In genomic region chr7:101441890-101442289, GRCh38 we compare ENCODE assay signal across 18 cellular contexts.
DNase-seq lines count a peak whose midpoint lies in the region; ATAC-seq, FAIRE-seq and TF ChIP-seq lines count a peak whose summit lies in the region.
"Had no signal": no experiment of that assay in that cellular context is flagged by ENCODE, and none has a peak within 500 bp of the region (broad histone marks: within the 10 kb centered on the region; RNA-seq: fewer than 3 reads in every experiment).

No MANE protein-coding gene starts in this region.

- no peak overlapping the region for H2AFZ ChIP-seq in HepG2 (ENCODE audit: low read length)
- H2AFZ ChIP-seq in PC-9 = no peak overlapping the region

- no peak for TF ChIP-seq CTCF in right lobe of liver (IDR thresholded peaks at IDR 0.05)
- TF ChIP-seq CTCF in HepG2 (CRISPR knock-in tag; IDR thresholded peaks at IDR 0.05) = no peak
- no peak for TF ChIP-seq CTCF in PC-9 (conservative IDR thresholded peaks at IDR 0.05)
- TF ChIP-seq CTCF in nephron progenitor cell (IDR thresholded peaks at IDR 0.05) = no peak

- TF ChIP-seq RAD21 in HepG2 (CRISPR knock-in tag; IDR thresholded peaks at IDR 0.05) = no peak

- peaks cover 10% of the 10 kb centered on the region for H3K36me3 Mint-ChIP-seq in nephron progenitor cell (ENCODE audit: low read depth)
- no peaks in the 10 kb centered on the region for H3K36me3 Mint-ChIP-seq in activated CD8-positive, alpha-beta memory T cell treated with anti-CD3 and anti-CD28 coated beads, Interleukin-2, amount 10 ng/mL, durations not matched to agents 7 days and 5 days

- H3K9me3 ChIP-seq in right lobe of liver = no peaks in the 10 kb centered on the region
- no peaks in the 10 kb centered on the region for H3K9me3 ChIP-seq in HepG2 (ENCODE audit: low read length)
- H3K9me3 ChIP-seq in PC-9 (ENCODE audit: insufficient read depth, low read depth) = no peaks in the 10 kb centered on the region
- no peaks in the 10 kb centered on the region for H3K9me3 ChIP-seq in iPS-15b (ENCODE audit: control insufficient read depth, insufficient read depth, low read length)
- H3K9me3 ChIP-seq: SJSA1 had no signal

- no peaks in the 10 kb centered on the region; the same call in 1 of the 2 replicates for H3F3A ChIP-seq in PC-9 (ENCODE audit: insufficient read depth, low read depth)

- H3K27me3 ChIP-seq in right lobe of liver (no peaks in the 10 kb centered on the region), HepG2 (ENCODE audit: control insufficient read depth in 1 of 2, insufficient read depth in 2 of 2, low read length in 2 of 2) (no peaks in the 10 kb centered on the region), PC-9 (ENCODE audit: insufficient read depth, low read depth) (no peaks in the 10 kb centered on the region), iPS-15b (ENCODE audit: control insufficient read depth, insufficient read depth, low read length) (no peaks in the 10 kb centered on the region)

- peak in 1 of 3 donors; percentile 77 for DNase-seq in right lobe of liver
- no peak for DNase-seq in HepG2 (ENCODE audit: low spot score)
- DNase-seq in PC-9 = no peak
- no peak for DNase-seq in nephron progenitor cell
- no peak for DNase-seq in left cardiac atrium
- DNase-seq in DMS79 treated with DMSO at 0.1 percent for 48 hours (lab: John Stamatoyannopoulos, UW) = no peak
- no peak for DNase-seq in activated CD8-positive, alpha-beta memory T cell treated with anti-CD3 and anti-CD28 coated beads, Interleukin-2, amount 10 ng/mL, durations not matched to agents 7 days and 5 days
- DNase-seq: DMS79, H9, HFFc6, NCI-H1105, NCI-H2029 treated with DMSO at 0.1 percent for 48 hours, NCI-H345, NCI-H524 treated with DMSO at 0.1 percent for 48 hours, NCI-H82 had no signal

- H3K36me3 ChIP-seq in right lobe of liver (no peaks in the 10 kb centered on the region), HepG2 (replicated peaks in 1 of 2; ENCODE audit: control insufficient read depth in 1 of 2, insufficient read depth in 2 of 2, low read length in 2 of 2) (no peaks in the 10 kb centered on the region), PC-9 (ENCODE audit: low read depth) (no peaks in the 10 kb centered on the region), iPS-15b (ENCODE audit: control insufficient read depth, insufficient read depth, low read length) (no peaks in the 10 kb centered on the region)
- H3K36me3 ChIP-seq: SJSA1 had no signal

- H3K4me2 ChIP-seq in HepG2 (ENCODE audit: low read depth, low read length) = no peak overlapping the region
- H3K4me2 ChIP-seq in PC-9 = peak overlapping the region; percentile 59

- in situ Hi-C loops in HepG2 (cut with HindIII; ENCODE audit: extremely low pct_ligation_motif_present, low pct_unique_long_range_greater_than_20kb) = no loop called here

- peaks cover 2% of the 10 kb centered on the region for H3K27me3 Mint-ChIP-seq in nephron progenitor cell (ENCODE audit: low read depth, poor library complexity)
- H3K27me3 Mint-ChIP-seq in activated CD8-positive, alpha-beta memory T cell treated with anti-CD3 and anti-CD28 coated beads, Interleukin-2, amount 10 ng/mL, durations not matched to agents 7 days and 5 days = peaks cover 11% of the 10 kb centered on the region

- peaks cover 20% of the 10 kb centered on the region for H3K4me1 Mint-ChIP-seq in nephron progenitor cell
- H3K4me1 Mint-ChIP-seq in activated CD8-positive, alpha-beta memory T cell treated with anti-CD3 and anti-CD28 coated beads, Interleukin-2, amount 10 ng/mL, durations not matched to agents 7 days and 5 days = peaks cover 3% of the 10 kb centered on the region

- no peak overlapping the region for H3K4me3 Mint-ChIP-seq in nephron progenitor cell
- no peak overlapping the region for H3K4me3 Mint-ChIP-seq in activated CD8-positive, alpha-beta memory T cell treated with anti-CD3 and anti-CD28 coated beads, Interleukin-2, amount 10 ng/mL, durations not matched to agents 7 days and 5 days
- H3K4me3 Mint-ChIP-seq: H9, HFFc6 had no signal

- BruUV-seq in HepG2 (replicated peaks; lab: Mats Ljungman, UMichigan) (no TSS peak), PC-9 (replicated peaks; lab: Mats Ljungman, UMichigan) (no TSS peak)

- CTCF ChIA-PET in HepG2 (lab: Yijun Ruan, JAX; ENCODE audit: low intra/inter-chr PET ratio, low total read pairs) = no interaction called here
- CTCF ChIA-PET in PC-9 (lab: Charles Lee) = no interaction called here
- CTCF ChIA-PET in activated CD8-positive, alpha-beta memory T cell treated with anti-CD3 and anti-CD28 coated beads, Interleukin-2, amount 10 ng/mL, durations not matched to agents 7 days and 5 days (lab: Charles Lee) = no interaction called here

- TF ChIP-seq EP300 in HepG2 (IDR thresholded peaks at IDR 0.05; ENCODE audit: low read depth in 2 of 2, low read length in 2 of 2) = no peak
- TF ChIP-seq EP300 in HepG2 (CRISPR knock-in tag; IDR thresholded peaks at IDR 0.05; ENCODE audit: borderline replicate concordance) = no peak

- H3K79me2 ChIP-seq in HepG2 (ENCODE audit: insufficient read depth, low read length) (no peaks in the 10 kb centered on the region), PC-9 (ENCODE audit: low read depth) (no peaks in the 10 kb centered on the region)

- ATAC-seq in right lobe of liver = peak; percentile 65 to 91 (median 84)
- no peak for ATAC-seq in HepG2
- no peak for ATAC-seq in left cardiac atrium
- ATAC-seq in activated CD8-positive, alpha-beta memory T cell treated with anti-CD3 and anti-CD28 coated beads, Interleukin-2, amount 10 ng/mL, durations not matched to agents 7 days and 5 days = no peak
- ATAC-seq: Right ventricle myocardium inferior had no signal

- WGBS in right lobe of liver (ENCODE audit: insufficient coverage, low coverage, low lambda C conversion rate, missing lambda C conversion rate) = 32% methylated on average over 7 of the region's 7 CpGs
- WGBS in HepG2 (ENCODE audit: low lambda C conversion rate) = 77% methylated on average over 7 of the region's 7 CpGs

- H3K4me3 ChIP-seq in right lobe of liver (no peak overlapping the region), HepG2 (replicated peaks in 1 of 3; ENCODE audit: insufficient read depth in 1 of 3, low read depth in 2 of 3, low read length in 3 of 3) (no peak overlapping the region), PC-9 (no peak overlapping the region), iPS-15b (ENCODE audit: low read depth, low read length) (no peak overlapping the region)
- H3K4me3 ChIP-seq: SJSA1 had no signal

- no peak overlapping the region for H3K27ac ChIP-seq in right lobe of liver
- H3K27ac ChIP-seq in HepG2 (ENCODE audit: extremely low read length, insufficient read depth, low read length) = no peak overlapping the region
- no peak overlapping the region for H3K27ac ChIP-seq in PC-9
- H3K27ac ChIP-seq: SJSA1 had no signal

- intact Hi-C loops in right lobe of liver (cut with DNase I) (no loop called here), HepG2 (cut with micrococcal nuclease; ENCODE audit: unreplicated experiment) (no loop called here), PC-9 (cut with micrococcal nuclease; ENCODE audit: unreplicated experiment) (loop anchor here (5.0 to 10.0 kb wide), 3 partner anchors 65 to 830 kb away; partner anchors contain the start of gene IFT22), left cardiac atrium (cut with DNase I) (no loop called here)

- H3K9me3 Mint-ChIP-seq in nephron progenitor cell = no peaks in the 10 kb centered on the region
- H3K9me3 Mint-ChIP-seq in activated CD8-positive, alpha-beta memory T cell treated with anti-CD3 and anti-CD28 coated beads, Interleukin-2, amount 10 ng/mL, durations not matched to agents 7 days and 5 days (ENCODE audit: low read depth) = no peaks in the 10 kb centered on the region
- H3K9me3 Mint-ChIP-seq: H9, HFFc6 had no signal

- no peaks in the 10 kb centered on the region for H3K9me2 ChIP-seq in PC-9 (ENCODE audit: insufficient read depth)

- H3K4me1 ChIP-seq in right lobe of liver (peaks cover 0 to 3% (median 0%) of the 10 kb centered on the region in 4 donors), HepG2 (ENCODE audit: insufficient read depth, low read length) (no peaks in the 10 kb centered on the region), PC-9 (replicated peaks; ENCODE audit: insufficient read depth) (peaks cover 12% of the 10 kb centered on the region), iPS-15b (ENCODE audit: control insufficient read depth, insufficient read depth, low read length) (peaks cover 4% of the 10 kb centered on the region)
- H3K4me1 ChIP-seq: SJSA1 had no signal

- POLR2A ChIA-PET in HepG2 (lab: Yijun Ruan, JAX) = no interaction called here
- POLR2A ChIA-PET in PC-9 (lab: Charles Lee; ENCODE audit: unreplicated experiment) = no interaction called here

- no peaks in the 10 kb centered on the region for H4K20me1 ChIP-seq in HepG2 (ENCODE audit: insufficient read depth, low read length)
- no peaks in the 10 kb centered on the region for H4K20me1 ChIP-seq in PC-9 (ENCODE audit: insufficient read depth)

- TF ChIP-seq POLR2A in right lobe of liver (IDR thresholded peaks at IDR 0.05) = no peak
- TF ChIP-seq POLR2A in HepG2 (IDR thresholded peaks at IDR 0.05; ENCODE audit: insufficient read depth in 1 of 2, low read depth in 2 of 2, low read length in 2 of 2) = no peak

- H3K9ac ChIP-seq in HepG2 (ENCODE audit: insufficient read depth, low read depth, low read length) = no peak overlapping the region
- peak overlapping the region; percentile 37 for H3K9ac ChIP-seq in iPS-15b (ENCODE audit: low read depth, low read length)

- peak overlapping the region; percentile 29 for H3K27ac Mint-ChIP-seq in nephron progenitor cell
- no peak overlapping the region for H3K27ac Mint-ChIP-seq in activated CD8-positive, alpha-beta memory T cell treated with anti-CD3 and anti-CD28 coated beads, Interleukin-2, amount 10 ng/mL, durations not matched to agents 7 days and 5 days
- H3K27ac Mint-ChIP-seq: HFFc6 had no signal

- no peak for FAIRE-seq in HepG2 (lab: Jason Lieb, UNC)

TF ChIP-seq in HepG2, 621 proteins besides CTCF, POLR2A, EP300 and RAD21 (continues in another document):
- TF ChIP-seq REL (CRISPR knock-in tag; conservative IDR thresholded peaks at IDR 0.05) (no peak), THAP11 (CRISPR knock-in tag; IDR thresholded peaks at IDR 0.05) (no peak), SKIL (CRISPR knock-in tag; IDR thresholded peaks at IDR 0.05; ENCODE audit: borderline replicate concordance) (no peak)

Comparison
In these comparisons a context has a peak if more than half of its experiments do, and no peak if none do; other contexts are left out.
1. ATAC-seq: peak in right lobe of liver (4 of 4); none in HepG2 (single experiment), left cardiac atrium (0 of 2) and activated CD8-positive, alpha-beta memory T cell treated with anti-CD3 and anti-CD28 coated beads, Interleukin-2, amount 10 ng/mL, durations not matched to agents 7 days and 5 days (single experiment).